ENCODE assay signal across 17 cellular contexts in the genomic region with DNA sequence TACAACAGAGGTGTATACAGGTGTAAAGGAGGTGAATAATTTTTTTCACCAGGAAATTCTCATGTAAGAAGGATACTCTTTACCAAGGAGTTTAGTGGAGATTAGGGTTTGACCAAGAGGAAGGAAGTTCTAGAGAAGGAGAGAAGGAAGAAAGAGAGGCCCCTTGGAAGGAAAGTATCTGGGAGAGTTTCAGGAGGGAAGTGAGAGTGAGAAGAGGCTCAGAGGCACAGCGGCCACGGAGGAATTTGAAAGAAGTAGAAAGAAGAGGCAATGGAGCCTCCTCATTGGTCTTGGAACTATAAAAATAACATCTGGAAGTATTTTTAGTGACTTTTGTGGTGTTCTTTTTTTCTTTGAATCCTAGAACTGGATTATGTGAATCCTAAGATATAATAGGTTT. TPM values are rescaled to one million over a fixed set of nuclear protein-coding genes. Genes with fewer than 3 reads are reported as not detected.
"Had no signal": no experiment of that assay in that cellular context is flagged by ENCODE, and none has a peak within 500 bp of the region (broad histone marks: within the 10 kb centered on the region; RNA-seq: fewer than 3 reads in every experiment).

No MANE protein-coding gene starts in this region.

- H3K36me3 ChIP-seq: gastrocnemius medialis, heart right ventricle, tibial artery, uterus had no signal

- ATAC-seq: effector memory CD8-positive, alpha-beta T cell; gastrocnemius medialis; heart right ventricle; naive thymus-derived CD8-positive, alpha-beta T cell; stimulated activated memory B cell treated with anti-CD40 and anti-IgM and Interleukin-4, amounts not matched to agents 10 μg/mL and 1 μg/mL and 100 μg/mL, for 72 hours had no signal

- H3K4me3 ChIP-seq: gastrocnemius medialis, heart right ventricle, tibial artery, uterus had no signal

- H3K4me3 Mint-ChIP-seq: activated naive CD4-positive, alpha-beta T cell treated with anti-CD3 and anti-CD28 coated beads, Interleukin-2, amount 10 ng/mL, durations not matched to agents 7 days and 5 days; effector memory CD8-positive, alpha-beta T cell; naive thymus-derived CD8-positive, alpha-beta T cell; stimulated activated memory B cell treated with anti-CD40 and anti-IgM and Interleukin-4, amounts not matched to agents 10 μg/mL and 1 μg/mL and 100 μg/mL, for 72 hours had no signal

- H3K36me3 Mint-ChIP-seq: activated naive CD4-positive, alpha-beta T cell treated with anti-CD3 and anti-CD28 coated beads, Interleukin-2, amount 10 ng/mL, durations not matched to agents 7 days and 5 days; stimulated activated memory B cell treated with anti-CD40 and anti-IgM and Interleukin-4, amounts not matched to agents 10 μg/mL and 1 μg/mL and 100 μg/mL, for 72 hours had no signal

- H3K4me1 ChIP-seq: gastrocnemius medialis, parathyroid adenoma, uterus had no signal

- H3K9me3 ChIP-seq: gastrocnemius medialis, tibial artery, uterus had no signal

- H3K27ac Mint-ChIP-seq: activated naive CD4-positive, alpha-beta T cell treated with anti-CD3 and anti-CD28 coated beads, Interleukin-2, amount 10 ng/mL, durations not matched to agents 7 days and 5 days; activated T-helper 2 cell treated with anti-CD3 and anti-CD28 coated beads, Interferon-gamma antibody, Interleukin-2, Interleukin-4, amounts not matched to agents 10 μg/mL and 5 μg/mL and 100 μg/mL, durations not matched to agents 14 hours and 24 hours and 36 hours; effector memory CD8-positive, alpha-beta T cell; naive thymus-derived CD8-positive, alpha-beta T cell; stimulated activated memory B cell treated with anti-CD40 and anti-IgM and Interleukin-4, amounts not matched to agents 10 μg/mL and 1 μg/mL and 100 μg/mL, for 72 hours had no signal

- H3K9me3 Mint-ChIP-seq: activated T-helper 2 cell treated with anti-CD3 and anti-CD28 coated beads, Interferon-gamma antibody, Interleukin-2, Interleukin-4, amounts not matched to agents 10 μg/mL and 5 μg/mL and 100 μg/mL, durations not matched to agents 14 hours and 24 hours and 36 hours; effector memory CD8-positive, alpha-beta T cell had no signal

- DNase-seq: activated CD4-positive, alpha-beta T cell treated with anti-CD3 and anti-CD28 coated beads for 1 hour; activated CD4-positive, alpha-beta T cell treated with anti-CD3 and anti-CD28 coated beads, Interleukin-2, amount 50 U/mL, for 4 hours; activated naive CD4-positive, alpha-beta T cell treated with anti-CD3 and anti-CD28 coated beads, Interleukin-2, amount 10 ng/mL, durations not matched to agents 7 days and 5 days; dermis blood vessel endothelial cell; effector memory CD8-positive, alpha-beta T cell; gastrocnemius medialis; heart right ventricle; mammary epithelial cell; naive thymus-derived CD8-positive, alpha-beta T cell; retina; T-helper 9 cell; tibial artery; uterus had no signal

RNA-seq across cellular contexts. Expression of gene RNF182, which starts 59.6 kb away (rescaled TPM):
- total RNA-seq: activated T-helper 2 cell treated with anti-CD3 and anti-CD28 coated beads, Interferon-gamma antibody, Interleukin-2, Interleukin-4, amounts not matched to agents 10 μg/mL and 5 μg/mL and 100 μg/mL, durations not matched to agents 14 hours and 24 hours and 36 hours; bronchial epithelial cell; naive thymus-derived CD8-positive, alpha-beta T cell had no signal
